In the genomic region with DNA sequence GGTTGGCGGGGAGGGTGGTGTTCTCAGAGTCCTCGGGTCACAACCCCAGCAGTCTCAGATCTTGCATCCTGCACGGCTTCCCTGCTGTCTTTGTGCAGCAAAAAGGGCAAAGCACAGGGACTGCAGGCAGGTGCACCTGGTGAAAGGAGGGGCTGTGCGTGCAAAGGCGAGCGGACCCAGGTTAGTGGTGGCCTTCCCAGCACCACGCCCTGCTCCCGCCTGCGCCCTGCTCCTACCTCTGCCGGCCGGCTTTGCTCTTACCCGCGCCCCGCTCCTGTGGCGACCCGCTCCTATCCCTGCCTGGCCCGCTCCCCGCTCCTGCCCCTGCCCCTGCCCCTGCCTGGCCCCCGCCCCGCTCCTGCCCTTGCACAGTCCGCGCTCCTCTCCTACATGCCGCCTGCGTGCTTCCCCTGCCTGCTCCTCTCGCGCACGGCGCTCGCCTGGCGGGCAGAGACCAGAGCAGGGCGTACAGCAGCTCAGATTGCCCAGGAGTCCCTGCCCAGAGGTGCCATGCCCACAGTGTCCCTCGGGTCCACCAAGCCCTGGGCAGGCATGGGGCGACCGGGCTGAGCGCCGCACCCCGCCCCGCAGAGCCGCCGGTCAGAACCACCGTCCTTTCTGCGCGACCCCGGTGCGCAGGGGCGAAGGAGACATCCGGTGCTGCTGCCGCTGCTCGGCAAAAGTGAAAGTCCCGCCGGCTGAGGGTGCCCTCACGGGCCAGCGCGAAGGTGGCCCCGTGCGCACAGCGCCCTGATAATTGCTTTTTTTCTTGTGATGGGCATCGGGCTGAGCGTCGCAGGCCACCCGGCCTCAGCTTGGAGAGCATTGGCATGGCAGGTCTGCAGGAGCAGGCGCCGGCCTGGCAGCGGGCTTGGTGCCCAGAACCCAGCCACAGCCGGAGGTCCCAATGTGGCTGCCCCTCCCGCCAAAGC, we compare ENCODE assay signal across 10 cellular contexts. TPM values are rescaled to one million over a fixed set of nuclear protein-coding genes. Genes with fewer than 3 reads are reported as not detected.
DNase-seq lines count a peak whose midpoint lies in the region; ATAC-seq and TF ChIP-seq lines count a peak whose summit lies in the region.
"Not testable (repeated sequence)": the region's sequence is repeated elsewhere in the genome, so short reads cannot be mapped to it uniquely, and the experiment has no call there.
"Had no signal": no experiment of that assay in that cellular context is flagged by ENCODE, and none has a peak within 500 bp of the region (broad histone marks: within the 10 kb centered on the region; RNA-seq: fewer than 3 reads in every experiment).

No MANE protein-coding gene starts in this region.

- not testable (repeated sequence) for H3K27me3 ChIP-seq in PC-3 (ENCODE audit: low read length); skeletal muscle satellite cell (ENCODE audit: control insufficient read depth, insufficient read depth, low read length)

- H3K4me2 ChIP-seq in PC-3 (ENCODE audit: low read length), result peak overlapping the region; percentile 96
- H3K4me2 ChIP-seq in skeletal muscle satellite cell (ENCODE audit: low read length), result peak overlapping the region; percentile 88

- CTCF ChIA-PET in PC-3 (lab: Charles Lee), result not testable (repeated sequence)

- not testable (repeated sequence) for TF ChIP-seq CTCF in GM12875 (IDR thresholded peaks at IDR 0.05; ENCODE audit: borderline replicate concordance, insufficient read depth, low read depth, low read length); PC-3 (conservative IDR thresholded peaks at IDR 0.05; ENCODE audit: low read depth, low read length); choroid plexus epithelial cell (conservative IDR thresholded peaks at IDR 0.05; ENCODE audit: low read depth, low read length)

- not testable (repeated sequence) for H3K27ac ChIP-seq in PC-3 (ENCODE audit: low read length)

- H3F3A ChIP-seq in PC-3 (ENCODE audit: low read length, unreplicated experiment), result not testable (repeated sequence)

- not testable (repeated sequence) for H3K27ac Mint-ChIP-seq in immature natural killer cell

- H3K36me3 Mint-ChIP-seq in immature natural killer cell, result not testable (repeated sequence)

- H3K9ac ChIP-seq in PC-3 (ENCODE audit: low read length) (peak overlapping the region; percentile 56), skeletal muscle satellite cell (ENCODE audit: low read depth, low read length) (peak overlapping the region; percentile 41)

- H3K4me3 ChIP-seq in GM12875 (ENCODE audit: low read depth, low read length) (peak overlapping the region; percentile 54), PC-3 (ENCODE audit: low read length) (peak overlapping the region; percentile 88), choroid plexus epithelial cell (ENCODE audit: low read depth, low read length) (peak overlapping the region; percentile 59), skeletal muscle satellite cell (ENCODE audit: low read length) (peak overlapping the region; percentile 69)

- DNase-seq in PC-3 (peak; percentile 39), activated T-cell treated with anti-CD3 and anti-CD28 coated beads for 24 hours (ENCODE audit: low read depth) (peak; percentile 17), choroid plexus epithelial cell (ENCODE audit: low read depth) (peak; percentile 19), immature natural killer cell (peak; percentile 13 to 33 (median 24))

- not testable (repeated sequence) for H3K4me1 ChIP-seq in PC-3 (ENCODE audit: insufficient read depth, low read length); skeletal muscle satellite cell (ENCODE audit: control insufficient read depth, insufficient read depth, low read length)

- H4K20me1 ChIP-seq in PC-3 (ENCODE audit: low read length), result not testable (repeated sequence)

- H3K9me2 ChIP-seq in PC-3 (replicated peaks; ENCODE audit: low read length), result not testable (repeated sequence)

- not testable (repeated sequence) for H3K9me3 ChIP-seq in PC-3 (ENCODE audit: low read length); skeletal muscle satellite cell (replicated peaks; ENCODE audit: low read length)

- H3K4me1 Mint-ChIP-seq in immature natural killer cell, result not testable (repeated sequence)

- H3K79me2 ChIP-seq in PC-3 (ENCODE audit: low read length), result not testable (repeated sequence)

- not testable (repeated sequence) for H3K27me3 Mint-ChIP-seq in immature natural killer cell (ENCODE audit: low read depth in 3 of 3)

- peak overlapping the region; percentile 60 to 80 (median 64) for H3K4me3 Mint-ChIP-seq in immature natural killer cell

- not testable (repeated sequence) for H3K36me3 ChIP-seq in PC-3 (ENCODE audit: low read depth, low read length); skeletal muscle satellite cell (ENCODE audit: insufficient read depth, low read length)

- not testable (repeated sequence) for H3K9me3 Mint-ChIP-seq in immature natural killer cell

- not testable (repeated sequence) for BruUV-seq in PC-3 (replicated peaks; lab: Mats Ljungman, UMichigan)

- POLR2A ChIA-PET in PC-3 (lab: Charles Lee; ENCODE audit: unreplicated experiment), result not testable (repeated sequence)

- ATAC-seq in HG02870 (IDR thresholded peaks at IDR 0.05; ENCODE audit: unreplicated experiment) (peak; percentile 34), PC-3 (peak; percentile 16)

- peak overlapping the region; percentile 94 for H2AFZ ChIP-seq in PC-3 (ENCODE audit: low read length)

- intact Hi-C loops in PC-3 (cut with micrococcal nuclease), result not testable (repeated sequence)

RNA-seq across cellular contexts. Expression of a gene that starts 52.0 kb away (rescaled TPM):
- total RNA-seq in PC-3 (2014; rRNA removed), result not detected in 2 replicates
- polyA plus RNA-seq in immature natural killer cell, result not detected
- total RNA-seq in skeletal muscle satellite cell (2012; rRNA removed), result not detected in 2 replicates
- total RNA-seq: chondrocyte, left cardiac atrium, NCI-H460 had no signal
